Comparison of ENCODE assay signal across 14 cellular contexts in the genomic region with DNA sequence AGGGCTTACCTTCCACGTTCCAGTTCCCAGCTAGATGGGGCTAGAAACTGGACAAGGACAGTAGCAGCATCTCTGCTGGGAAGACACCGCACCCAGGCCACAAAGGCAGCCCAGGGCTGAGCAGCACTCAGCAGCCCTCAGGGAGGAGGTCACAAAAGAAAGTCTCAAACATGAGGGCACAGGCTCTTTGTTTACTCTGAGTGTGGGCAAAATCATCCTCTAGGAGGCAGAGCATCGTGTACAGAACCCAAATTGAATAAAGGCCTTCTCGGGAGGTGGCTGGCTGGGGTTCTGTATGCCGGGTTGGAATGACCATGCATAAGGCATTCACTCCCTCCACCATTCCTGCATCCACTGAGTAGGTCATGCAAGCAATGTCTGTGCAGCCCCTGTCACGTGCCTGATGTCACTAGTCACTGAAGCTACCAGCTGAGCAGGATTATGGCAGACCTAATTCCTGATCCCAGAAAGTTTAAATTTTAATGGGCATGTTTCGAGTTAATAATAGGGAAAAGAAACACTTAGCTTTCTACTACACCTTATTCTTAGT.
"Had no signal": no experiment of that assay in that cellular context is flagged by ENCODE, and none has a peak within 500 bp of the region (broad histone marks: within the 10 kb centered on the region; RNA-seq: fewer than 3 reads in every experiment).

No MANE protein-coding gene starts in this region.

- DNase-seq: activated CD4-positive, alpha-beta T cell treated with anti-CD3 and anti-CD28 coated beads for 4 hours; activated CD8-positive, alpha-beta memory T cell treated with anti-CD3 and anti-CD28 coated beads, Interleukin-2, amount 50 U/mL, for 4 hours; activated CD8-positive, alpha-beta T cell treated with anti-CD3 and anti-CD28 coated beads for 36 hours; activated naive CD4-positive, alpha-beta T cell treated with Interleukin-2 at 50 U/mL for 16 hours; activated naive CD8-positive, alpha-beta T cell treated with anti-CD3 and anti-CD28 coated beads, Interleukin-2, amount 50 U/mL, for 24 hours; cortex of kidney; effector memory CD4-positive, alpha-beta T cell; kidney glomerular epithelial cell; retina; small intestine; T-helper 9 cell had no signal

- H3K27ac ChIP-seq: gastroesophageal sphincter, parathyroid adenoma, tibial nerve had no signal

- H2AFZ ChIP-seq: parathyroid adenoma had no signal

- H3K4me3 Mint-ChIP-seq: activated CD8-positive, alpha-beta T cell treated with anti-CD3 and anti-CD28 coated beads for 36 hours; activated naive CD8-positive, alpha-beta T cell treated with anti-CD3 and anti-CD28 coated beads, Interleukin-2, amount 50 U/mL, for 24 hours had no signal

- H3K9me3 Mint-ChIP-seq: activated CD8-positive, alpha-beta T cell treated with anti-CD3 and anti-CD28 coated beads for 36 hours; activated naive CD8-positive, alpha-beta T cell treated with anti-CD3 and anti-CD28 coated beads, Interleukin-2, amount 50 U/mL, for 24 hours had no signal

- H3K9ac ChIP-seq: parathyroid adenoma had no signal

- H3K4me3 ChIP-seq: gastroesophageal sphincter, tibial nerve had no signal

- H3K27ac Mint-ChIP-seq: activated CD8-positive, alpha-beta T cell treated with anti-CD3 and anti-CD28 coated beads for 36 hours; activated naive CD8-positive, alpha-beta T cell treated with anti-CD3 and anti-CD28 coated beads, Interleukin-2, amount 50 U/mL, for 24 hours had no signal

- FAIRE-seq: small intestine had no signal

- H3K36me3 ChIP-seq: gastroesophageal sphincter, tibial nerve had no signal

- H3K27me3 ChIP-seq: tibial nerve had no signal

- H3K27me3 Mint-ChIP-seq: activated CD8-positive, alpha-beta T cell treated with anti-CD3 and anti-CD28 coated beads for 36 hours had no signal

- H3K9me3 ChIP-seq: gastroesophageal sphincter, tibial nerve had no signal

- H3K79me2 ChIP-seq: parathyroid adenoma had no signal

- H3K4me1 ChIP-seq: gastroesophageal sphincter had no signal

- H3K4me1 Mint-ChIP-seq: activated naive CD8-positive, alpha-beta T cell treated with anti-CD3 and anti-CD28 coated beads, Interleukin-2, amount 50 U/mL, for 24 hours had no signal
